ENCODE assay signal across 13 cellular contexts in the genomic region with DNA sequence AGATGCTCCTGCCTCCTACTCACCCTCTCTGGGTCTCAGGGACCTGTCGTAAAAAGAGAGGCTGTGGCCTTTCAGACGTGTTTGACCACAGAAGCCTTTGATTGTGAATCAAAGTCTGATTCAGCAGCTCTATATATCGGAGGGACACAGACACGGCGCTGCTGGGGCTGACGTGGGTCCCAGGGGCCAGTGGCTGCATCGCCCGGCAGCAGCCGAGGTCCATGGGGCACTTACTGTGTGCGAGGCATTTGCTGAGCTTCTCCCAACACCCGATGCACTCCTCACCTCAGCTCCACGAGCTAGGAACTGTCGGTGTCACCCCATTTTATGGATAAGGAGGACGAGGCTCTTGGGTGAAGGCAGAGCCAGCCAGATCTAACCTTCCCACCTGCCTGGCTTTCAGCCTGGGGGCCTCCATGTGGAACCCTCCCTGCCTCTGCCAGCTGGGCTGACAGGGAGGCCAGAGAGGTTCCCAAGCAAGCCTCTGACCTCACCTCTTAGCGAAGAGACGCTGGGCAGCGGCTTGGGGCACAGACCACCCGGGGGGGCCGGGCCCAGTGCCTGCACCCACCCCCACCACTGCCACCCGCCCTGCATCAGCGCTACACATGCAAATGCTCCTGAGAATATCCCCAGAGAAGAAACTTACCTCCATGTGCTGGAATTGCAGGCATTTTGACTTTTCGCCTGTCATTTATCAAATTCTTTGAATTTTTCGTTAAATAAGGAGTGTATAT.
"Had no signal": no experiment of that assay in that cellular context is flagged by ENCODE, and none has a peak within 500 bp of the region (broad histone marks: within the 10 kb centered on the region; RNA-seq: fewer than 3 reads in every experiment).

No MANE protein-coding gene starts in this region.

- H3K27ac ChIP-seq: brain microvascular endothelial cell, parathyroid adenoma had no signal

- H3K9ac ChIP-seq: parathyroid adenoma had no signal

- H3K36me3 Mint-ChIP-seq: activated naive CD8-positive, alpha-beta T cell; stimulated activated effector memory CD8-positive, alpha-beta T cell treated with anti-CD3 and anti-CD28 coated beads, Interleukin-12 subunit alpha, Interleukin-12 subunit beta, amount 100 ng/mL, for 72 hours had no signal

- H3K9me3 Mint-ChIP-seq: activated CD4-positive, alpha-beta T cell treated with anti-CD3 and anti-CD28 coated beads, Interleukin-2, amount 10 ng/mL, durations not matched to agents 24 days and 14 days; activated T-cell treated with anti-CD3 and anti-CD28 coated beads, Interleukin-2, amount 50 U/mL, for 72 hours; stimulated activated effector memory CD8-positive, alpha-beta T cell treated with anti-CD3 and anti-CD28 coated beads, Interleukin-12 subunit alpha, Interleukin-12 subunit beta, amount 100 ng/mL, for 72 hours had no signal

- DNase-seq: activated CD4-positive, alpha-beta T cell treated with anti-CD3 and anti-CD28 coated beads, Interleukin-2, amount 10 ng/mL, durations not matched to agents 24 days and 14 days; activated CD8-positive, alpha-beta memory T cell treated with anti-CD3 and anti-CD28 coated beads, Interleukin-2, amount 50 U/mL, for 4 hours; activated CD8-positive, alpha-beta T cell treated with anti-CD3 and anti-CD28 coated beads, Interleukin-2, amount 10 ng/mL, durations not matched to agents 7 days and 5 days; activated gamma-delta T cell treated with Interleukin-2 at 50 U/mL for 16 hours; activated T-cell treated with anti-CD3 and anti-CD28 coated beads, Interleukin-2, amount 50 U/mL, for 72 hours; amniotic stem cell; brain microvascular endothelial cell; T-helper 17 cell had no signal

- H3K27me3 ChIP-seq: brain microvascular endothelial cell, tibial nerve had no signal

- H3K27ac Mint-ChIP-seq: activated CD4-positive, alpha-beta T cell treated with anti-CD3 and anti-CD28 coated beads, Interleukin-2, amount 10 ng/mL, durations not matched to agents 24 days and 14 days; activated CD8-positive, alpha-beta T cell treated with anti-CD3 and anti-CD28 coated beads, Interleukin-2, amount 10 ng/mL, durations not matched to agents 7 days and 5 days; activated naive CD8-positive, alpha-beta T cell; activated T-cell treated with anti-CD3 and anti-CD28 coated beads, Interleukin-2, amount 50 U/mL, for 72 hours; stimulated activated effector memory CD8-positive, alpha-beta T cell treated with anti-CD3 and anti-CD28 coated beads, Interleukin-12 subunit alpha, Interleukin-12 subunit beta, amount 100 ng/mL, for 72 hours; T-helper 17 cell had no signal

- H3K4me1 Mint-ChIP-seq: activated CD4-positive, alpha-beta T cell treated with anti-CD3 and anti-CD28 coated beads, Interleukin-2, amount 10 ng/mL, durations not matched to agents 24 days and 14 days had no signal

- H3K36me3 ChIP-seq: brain microvascular endothelial cell, tibial nerve had no signal

- H3K27me3 Mint-ChIP-seq: activated naive CD8-positive, alpha-beta T cell had no signal

- H3K4me3 Mint-ChIP-seq: activated CD4-positive, alpha-beta T cell treated with anti-CD3 and anti-CD28 coated beads, Interleukin-2, amount 10 ng/mL, durations not matched to agents 24 days and 14 days; activated CD8-positive, alpha-beta T cell treated with anti-CD3 and anti-CD28 coated beads, Interleukin-2, amount 10 ng/mL, durations not matched to agents 7 days and 5 days; activated naive CD8-positive, alpha-beta T cell; activated T-cell treated with anti-CD3 and anti-CD28 coated beads, Interleukin-2, amount 50 U/mL, for 72 hours; stimulated activated effector memory CD8-positive, alpha-beta T cell treated with anti-CD3 and anti-CD28 coated beads, Interleukin-12 subunit alpha, Interleukin-12 subunit beta, amount 100 ng/mL, for 72 hours; T-helper 17 cell had no signal

- H3K9me3 ChIP-seq: tibial nerve had no signal

- ATAC-seq: activated CD8-positive, alpha-beta T cell treated with anti-CD3 and anti-CD28 coated beads, Interleukin-2, amount 10 ng/mL, durations not matched to agents 7 days and 5 days; activated T-cell treated with anti-CD3 and anti-CD28 coated beads, Interleukin-2, amount 50 U/mL, for 72 hours; left lobe of liver; stimulated activated effector memory CD8-positive, alpha-beta T cell treated with anti-CD3 and anti-CD28 coated beads, Interleukin-12 subunit alpha, Interleukin-12 subunit beta, amount 100 ng/mL, for 72 hours; T-helper 17 cell had no signal

- H3K4me3 ChIP-seq: tibial nerve had no signal
